13 cellular contexts compared by ENCODE assay signal in genomic region chr6:155121699-155122098, GRCh38.
A peak's percentile ranks its signal among the peaks of the same experiment; 100 is the strongest.
DNase-seq lines count a peak whose midpoint lies in the region; ATAC-seq and TF ChIP-seq lines count a peak whose summit lies in the region.
"Had no signal": no experiment of that assay in that cellular context is flagged by ENCODE, and none has a peak within 500 bp of the region (broad histone marks: within the 10 kb centered on the region; RNA-seq: fewer than 3 reads in every experiment).

No MANE protein-coding gene starts in this region.

- H3K4me3 ChIP-seq in SJSA1 (no peak overlapping the region), gastroesophageal sphincter (peak overlapping the region in 1 of 2 donors; percentile 32), gastrocnemius medialis (peak overlapping the region; percentile 14 to 37 (median 23)), prostate gland (no peak overlapping the region)

- DNase-seq in GM04504 (ENCODE audit: low read depth) (peak; percentile 25), SJSA1 (ENCODE audit: low read depth in 1 of 2, low spot score in 2 of 2) (peak in 1 of 2 experiments; percentile 45), gastrocnemius medialis (peak in 1 of 2 donors; percentile 18), CD1c-positive myeloid dendritic cell (ENCODE audit: extremely low spot score) (no peak), HUDEP-2 (lab: John Stamatoyannopoulos, UW; ENCODE audit: unreplicated experiment in 76 of 76) (no peak), OCI-M1 (lab: John Stamatoyannopoulos, UW) (no peak), prostate gland (ENCODE audit: low spot score) (no peak)
- DNase-seq: DND-41; effector CD4-positive, alpha-beta T cell; NCI-H2227 treated with DMSO at 0.1 percent for 48 hours; small intestine had no signal

- no peaks in the 10 kb centered on the region for H3K27me3 ChIP-seq in SJSA1 (replicated peaks)
- H3K27me3 ChIP-seq in gastroesophageal sphincter = no peaks in the 10 kb centered on the region
- H3K27me3 ChIP-seq in gastrocnemius medialis = no peaks in the 10 kb centered on the region
- no peaks in the 10 kb centered on the region for H3K27me3 ChIP-seq in prostate gland (replicated peaks; ENCODE audit: insufficient read depth)

- H3K9me3 ChIP-seq in SJSA1 (replicated peaks) = no peaks in the 10 kb centered on the region
- no peaks in the 10 kb centered on the region for H3K9me3 ChIP-seq in gastroesophageal sphincter
- H3K9me3 ChIP-seq in gastrocnemius medialis = no peaks in the 10 kb centered on the region
- H3K9me3 ChIP-seq in prostate gland = no peaks in the 10 kb centered on the region

- TF ChIP-seq CTCF in gastroesophageal sphincter (IDR thresholded peaks at IDR 0.05) = no peak
- TF ChIP-seq CTCF in gastrocnemius medialis (IDR thresholded peaks at IDR 0.05 in 4 of 5, conservative IDR thresholded peaks at IDR 0.05 in 1 of 5) = no peak
- TF ChIP-seq CTCF in prostate gland (IDR thresholded peaks at IDR 0.05) = no peak

- TF ChIP-seq EP300 in gastroesophageal sphincter (IDR thresholded peaks at IDR 0.05) = no peak

- ATAC-seq in gastroesophageal sphincter = peak; percentile 39
- peak; percentile 76 for ATAC-seq in gastrocnemius medialis
- ATAC-seq: activated T-helper 17 cell treated with anti-CD3 and anti-CD28 coated beads, Interleukin-2, amount 50 U/mL, for 72 hours had no signal

- 23 to 31% methylated on average over 5 to 7 of the region's 11 CpGs for WGBS in gastroesophageal sphincter (ENCODE audit: low coverage in 1 of 2), 2 donors
- WGBS in prostate gland = 30% methylated on average over 11 of the region's 11 CpGs

- peaks cover 61% of the 10 kb centered on the region for H3K4me1 ChIP-seq in SJSA1 (replicated peaks)
- peaks cover 0 to 10% (median 0%) of the 10 kb centered on the region in 3 donors for H3K4me1 ChIP-seq in gastroesophageal sphincter
- peaks cover 0 to 3% of the 10 kb centered on the region in 2 donors for H3K4me1 ChIP-seq in gastrocnemius medialis
- no peaks in the 10 kb centered on the region for H3K4me1 ChIP-seq in prostate gland (replicated peaks)

- intact Hi-C loops in gastrocnemius medialis (cut with DNase I; ENCODE audit: low total_unique reads) (no loop called here), prostate gland (cut with DNase I) (no loop called here)

- in situ Hi-C loops in gastrocnemius medialis (cut with MboI; ENCODE audit: low sequenced_read_pairs in 4 of 4) = no loop called here

- H3K36me3 ChIP-seq in SJSA1 (peaks cover 8% of the 10 kb centered on the region; the same call in 1 of the 2 replicates), gastroesophageal sphincter (no peaks in the 10 kb centered on the region), gastrocnemius medialis (no peaks in the 10 kb centered on the region), prostate gland (no peaks in the 10 kb centered on the region)

- TF ChIP-seq POLR2A in gastroesophageal sphincter (IDR thresholded peaks at IDR 0.05) = no peak
- TF ChIP-seq POLR2A in gastrocnemius medialis (IDR thresholded peaks at IDR 0.05) = no peak
- TF ChIP-seq POLR2A in prostate gland (IDR thresholded peaks at IDR 0.05) = no peak

- peak overlapping the region; percentile 83 for H3K27ac ChIP-seq in SJSA1
- H3K27ac ChIP-seq in gastroesophageal sphincter = peak overlapping the region in 1 of 4 donors; percentile 54
- peak overlapping the region in 1 of 4 donors; percentile 18 for H3K27ac ChIP-seq in gastrocnemius medialis
- H3K27ac ChIP-seq in prostate gland = no peak overlapping the region

Comparison
In these comparisons a context has a peak if more than half of its experiments do, and no peak if none do; other contexts are left out.
1. H3K4me3 ChIP-seq: peak in gastrocnemius medialis (4 of 4); none in SJSA1 (single experiment) and prostate gland (0 of 2).